14 cellular contexts compared by ENCODE assay signal in the genomic region with DNA sequence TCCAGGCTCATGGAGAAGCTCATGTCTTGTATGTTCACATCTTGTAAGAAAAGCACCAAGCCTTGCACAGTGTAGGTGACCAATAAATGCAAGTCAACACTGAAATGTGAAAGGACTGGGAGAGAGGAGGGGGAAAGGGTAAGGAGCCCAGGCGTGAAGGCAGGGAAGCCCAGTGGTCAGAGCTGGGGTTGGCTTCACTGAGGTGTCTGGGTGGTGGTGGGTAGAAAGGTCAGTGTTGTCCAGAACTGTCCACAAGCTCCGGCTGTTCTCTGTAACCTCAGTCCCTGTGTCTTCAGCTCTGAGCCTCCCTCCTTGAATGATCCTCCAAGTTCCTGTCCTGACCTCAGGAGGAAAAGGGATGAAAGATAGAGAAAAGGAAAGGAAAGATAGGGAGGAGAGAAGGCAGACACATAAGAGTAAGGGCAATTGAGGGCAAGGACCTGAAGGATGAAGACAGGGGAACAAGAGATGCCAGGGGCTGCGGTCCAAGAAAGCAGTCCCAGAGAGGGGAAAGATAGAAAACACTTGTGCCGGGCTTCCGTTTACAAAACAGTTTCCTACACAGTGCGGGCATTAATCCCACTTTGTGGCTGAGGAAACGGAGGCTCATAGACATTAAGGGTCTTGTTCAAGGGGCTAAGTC. TPM values are rescaled to one million over a fixed set of nuclear protein-coding genes. Genes with fewer than 3 reads are reported as not detected.
DNase-seq lines count a peak whose midpoint lies in the region; TF ChIP-seq lines count a peak whose summit lies in the region.
"Had no signal": no experiment of that assay in that cellular context is flagged by ENCODE, and none has a peak within 500 bp of the region (broad histone marks: within the 10 kb centered on the region; RNA-seq: fewer than 3 reads in every experiment).

No MANE protein-coding gene starts in this region.

- H3K4me3 Mint-ChIP-seq in endothelial cell (ENCODE audit: unreplicated experiment) (no peak overlapping the region), chondrocyte (ENCODE audit: unreplicated experiment) (no peak overlapping the region)

- TF ChIP-seq CTCF in Peyer's patch (IDR thresholded peaks at IDR 0.05) (no peak), endothelial cell (IDR thresholded peaks at IDR 0.05; ENCODE audit: unreplicated experiment) (no peak), suprapubic skin (IDR thresholded peaks at IDR 0.05) (no peak), chondrocyte (IDR thresholded peaks at IDR 0.05) (no peak)

- TF ChIP-seq EP300 in suprapubic skin (IDR thresholded peaks at IDR 0.05): no peak

- TF ChIP-seq POLR2A in Peyer's patch (IDR thresholded peaks at IDR 0.05): no peak
- TF ChIP-seq POLR2A in suprapubic skin (IDR thresholded peaks at IDR 0.05): peak in 1 of 2 donors; percentile 40

- WGBS in suprapubic skin: 49% methylated on average over 7 of the region's 7 CpGs

- H3K4me1 Mint-ChIP-seq in endothelial cell (ENCODE audit: unreplicated experiment) (peaks cover 45% of the 10 kb centered on the region), chondrocyte (ENCODE audit: low read depth) (peaks cover 40% of the 10 kb centered on the region)

- peak overlapping the region; percentile 45 for H3K27ac Mint-ChIP-seq in endothelial cell (ENCODE audit: unreplicated experiment)
- H3K27ac Mint-ChIP-seq in chondrocyte (ENCODE audit: unreplicated experiment): no peak overlapping the region

- H3K4me3 ChIP-seq in Peyer's patch (no peak overlapping the region), muscle layer of duodenum (ENCODE audit: low read depth in 1 of 2, low read length in 2 of 2) (no peak overlapping the region), suprapubic skin (no peak overlapping the region)
- H3K4me3 ChIP-seq: lung had no signal

- DNase-seq in Peyer's patch (no peak), endothelial cell (ENCODE audit: low spot score) (no peak), suprapubic skin (ENCODE audit: low spot score in 2 of 2) (no peak), NCI-H2171 (lab: John Stamatoyannopoulos, UW) (no peak), chondrocyte (ENCODE audit: low spot score) (no peak), NK-92 (lab: John Stamatoyannopoulos, UW; ENCODE audit: unreplicated experiment) (no peak)
- DNase-seq: activated effector memory CD4-positive, alpha-beta T cell treated with anti-CD3 and anti-CD28 coated beads, Interleukin-2, amount 50 U/mL, for 16 hours; AML-193; NCI-H2081 treated with DMSO at 0.1 percent for 48 hours; NCI-H748 treated with DMSO at 0.1 percent for 48 hours; RPMI8226; stimulated activated naive CD4-positive, alpha-beta T cell had no signal

- H3K36me3 ChIP-seq in Peyer's patch (peaks cover 0 to 19% (median 0%) of the 10 kb centered on the region in 3 donors), muscle layer of duodenum (ENCODE audit: control insufficient read depth in 1 of 2, insufficient read depth in 2 of 2, low read length in 2 of 2) (peaks cover 10 to 12% of the 10 kb centered on the region in 2 donors), suprapubic skin (peaks cover 12% of the 10 kb centered on the region)

- H3K27me3 ChIP-seq in Peyer's patch (no peaks in the 10 kb centered on the region), muscle layer of duodenum (ENCODE audit: low read depth, low read length) (no peaks in the 10 kb centered on the region), suprapubic skin (no peaks in the 10 kb centered on the region)

- peak overlapping the region; percentile 38 to 83 (median 66) for H3K27ac ChIP-seq in Peyer's patch
- H3K27ac ChIP-seq in muscle layer of duodenum (ENCODE audit: low read length): peak overlapping the region; percentile 71
- H3K27ac ChIP-seq in suprapubic skin: peak overlapping the region; percentile 92

- no peaks in the 10 kb centered on the region for H3K9me3 Mint-ChIP-seq in endothelial cell (ENCODE audit: unreplicated experiment)
- H3K9me3 Mint-ChIP-seq in chondrocyte (ENCODE audit: low read depth): no peaks in the 10 kb centered on the region

- no peaks in the 10 kb centered on the region for H3K9me3 ChIP-seq in Peyer's patch
- H3K9me3 ChIP-seq in muscle layer of duodenum (ENCODE audit: control insufficient read depth in 1 of 2, low read length in 2 of 2): no peaks in the 10 kb centered on the region
- no peaks in the 10 kb centered on the region for H3K9me3 ChIP-seq in suprapubic skin

- peaks cover 14% of the 10 kb centered on the region for H3K27me3 Mint-ChIP-seq in endothelial cell (ENCODE audit: unreplicated experiment)
- peaks cover 8% of the 10 kb centered on the region for H3K27me3 Mint-ChIP-seq in chondrocyte (ENCODE audit: low read depth)

- peaks cover 0 to 39% (median 2%) of the 10 kb centered on the region in 4 donors for H3K4me1 ChIP-seq in Peyer's patch
- peaks cover 14 to 47% of the 10 kb centered on the region in 2 donors for H3K4me1 ChIP-seq in muscle layer of duodenum (ENCODE audit: control insufficient read depth in 1 of 2, insufficient read depth in 2 of 2, low read length in 2 of 2)
- H3K4me1 ChIP-seq in suprapubic skin: peaks cover 77% of the 10 kb centered on the region

- peaks cover 26% of the 10 kb centered on the region for H3K36me3 Mint-ChIP-seq in endothelial cell (ENCODE audit: low read depth, unreplicated experiment)
- H3K36me3 Mint-ChIP-seq in chondrocyte (ENCODE audit: low read depth): peaks cover 9% of the 10 kb centered on the region

RNA-seq across cellular contexts. Expression of a gene that starts 2.4 kb away (rescaled TPM):
- total RNA-seq in Peyer's patch: 100 to 1,000 TPM in 2 of 4 donors, 10 to 100 TPM in 2; 38.5 to 301 (median 117) TPM
- 7.5 TPM for total RNA-seq in endothelial cell (ENCODE audit: unreplicated experiment)
- total RNA-seq in suprapubic skin: 10 to 100 TPM; 25.7 to 52.5 (median 40.2) TPM
- total RNA-seq in chondrocyte: 1.9 to 2.9 TPM (median 2.3 TPM) in 3 replicates

RNA-seq across cellular contexts. Expression of a gene that starts 16.5 kb away (rescaled TPM):
- total RNA-seq in Peyer's patch (100 to 1,000 TPM in 3 of 4 donors, 10 to 100 TPM in 1; 75.3 to 408 (median 156) TPM), endothelial cell (ENCODE audit: unreplicated experiment) (72.9 TPM), suprapubic skin (100 to 1,000 TPM in 1 of 4 donors, 10 to 100 TPM in 3; 55.8 to 161 (median 74.0) TPM), chondrocyte (68.0 to 86.5 TPM (median 68.7 TPM) in 3 replicates)

RNA-seq across cellular contexts. Expression of a gene that starts 18.5 kb away (rescaled TPM):
- total RNA-seq in Peyer's patch: 1 to 10 TPM; 5.1 to 6.6 (median 5.6) TPM
- 5.2 TPM for total RNA-seq in endothelial cell (ENCODE audit: unreplicated experiment)
- 10 to 100 TPM in 1 of 4 donors, 1 to 10 TPM in 3; 3.5 to 10.6 (median 5.6) TPM for total RNA-seq in suprapubic skin
- total RNA-seq in chondrocyte: 4.3 to 6.3 TPM (median 4.9 TPM) in 3 replicates

RNA-seq across cellular contexts. Expression of a gene that starts 40.2 kb away (rescaled TPM):
- total RNA-seq in Peyer's patch: 1 to 10 TPM in 3 of 4 donors, not detected in 1; 3.1 to 4.1 (median 3.8) TPM
- 2.1 TPM for total RNA-seq in endothelial cell (ENCODE audit: unreplicated experiment)
- 1 to 10 TPM in 1 of 4 donors, under 1 TPM in 3; 0.42 to 2.1 (median 0.45) TPM for total RNA-seq in suprapubic skin
- 0.73 to 1.6 TPM (median 1.3 TPM) in 3 replicates for total RNA-seq in chondrocyte

RNA-seq across cellular contexts. Expression of a gene that starts 42.4 kb away (rescaled TPM):
- total RNA-seq in Peyer's patch (100 to 1,000 TPM in 1 of 4 donors, 10 to 100 TPM in 2, 1 to 10 TPM in 1; 7.4 to 121 (median 26.9) TPM), endothelial cell (ENCODE audit: unreplicated experiment) (44.4 TPM), suprapubic skin (100 to 1,000 TPM in 1 of 4 donors, 10 to 100 TPM in 3; 42.8 to 183 (median 72.2) TPM), chondrocyte (35.6 to 37.9 TPM (median 35.8 TPM) in 3 replicates)
